Comparison of ENCODE assay signal across 8 cellular contexts in genomic region chr20:16574656-16575355, GRCh38. TPM values are rescaled to one million over a fixed set of nuclear protein-coding genes. Genes with fewer than 3 reads are reported as not detected.
DNase-seq lines count a peak whose midpoint lies in the region; ATAC-seq and TF ChIP-seq lines count a peak whose summit lies in the region.

No MANE protein-coding gene starts in this region.

- ATAC-seq in GM21619 (IDR thresholded peaks at IDR 0.05; ENCODE audit: unreplicated experiment) (peak; percentile 39), left cardiac atrium (peak; percentile 89 to 91)

- H3K9ac ChIP-seq in adipocyte (ENCODE audit: low read length), result peak overlapping the region; percentile 81

- peak; percentile 98 for DNase-seq in DMS53 (lab: John Stamatoyannopoulos, UW)
- DNase-seq in Kasumi-1 (lab: John Stamatoyannopoulos, UW), result peak; percentile 85 to 88
- DNase-seq in SW 1271 (lab: John Stamatoyannopoulos, UW), result peak; percentile 77 to 92
- peak; percentile 74 for DNase-seq in adipocyte (ENCODE audit: low read depth)
- DNase-seq in left cardiac atrium, result peak; percentile 93
- DNase-seq in pons (ENCODE audit: low spot score), result peak; percentile 74
- DNase-seq in tibial artery, result peak; percentile 87 to 94

- H3K36me3 ChIP-seq in adipocyte (ENCODE audit: control insufficient read depth, insufficient read depth, low read length, severe bottlenecking) (no peaks in the 10 kb centered on the region), tibial artery (no peaks in the 10 kb centered on the region)

- no peaks in the 10 kb centered on the region for H3K27me3 ChIP-seq in adipocyte (replicated peaks; ENCODE audit: control insufficient read depth, insufficient read depth, low read length)
- H3K27me3 ChIP-seq in tibial artery, result no peaks in the 10 kb centered on the region

- peak overlapping the region; percentile 50 to 52 for H3K27ac ChIP-seq in tibial artery

- intact Hi-C loops in left cardiac atrium (cut with DNase I), result loop anchor here in 1 of 2 donors (10.0 kb wide), 1 partner anchor 50 kb away; no protein-coding TSS in a partner anchor
- intact Hi-C loops in tibial artery (cut with DNase I; ENCODE audit: low total_unique reads), result loop anchor here (5.0 kb wide), 1 partner anchor 157 kb away; the partner anchor contains the start of gene SNRPB2

- TF ChIP-seq CTCF in tibial artery (IDR thresholded peaks at IDR 0.05), result no peak

- H3K9me3 ChIP-seq in adipocyte (ENCODE audit: control insufficient read depth, low read length) (no peaks in the 10 kb centered on the region), tibial artery (no peaks in the 10 kb centered on the region)

- H3K4me3 ChIP-seq in adipocyte (ENCODE audit: low read length) (peak overlapping the region; percentile 83), tibial artery (peak overlapping the region; percentile 50 to 66)

- H3K4me1 ChIP-seq in adipocyte (ENCODE audit: control insufficient read depth, insufficient read depth, low read length) (peaks cover 31% of the 10 kb centered on the region), tibial artery (peaks cover 0 to 33% (median 22%) of the 10 kb centered on the region in 4 donors)

RNA-seq across cellular contexts. Expression of gene KIF16B, which starts 1.6 kb away (rescaled TPM):
- total RNA-seq in left cardiac atrium, result 10 to 100 TPM; 17.0 to 17.7 TPM

Comparison
In these comparisons a context has a peak if more than half of its experiments do, and no peak if none do; other contexts are left out.
1. Peak in every context shown above with its lines: DNase-seq, ATAC-seq, H3K4me3 ChIP-seq and H3K27ac ChIP-seq.